7 cellular contexts compared by ENCODE assay signal in genomic region chr3:29942297-29942696, GRCh38.
"Had no signal": no experiment of that assay in that cellular context is flagged by ENCODE, and none has a peak within 500 bp of the region (broad histone marks: within the 10 kb centered on the region; RNA-seq: fewer than 3 reads in every experiment).

No MANE protein-coding gene starts in this region.

- H3K27me3 Mint-ChIP-seq: IgD-negative memory B cell had no signal

- H3K36me3 Mint-ChIP-seq: IgD-negative memory B cell had no signal

- H3K27ac ChIP-seq: GM23248 had no signal

- H3K9me3 ChIP-seq: HAP-1 had no signal

- H3K9ac ChIP-seq: GM23248 had no signal

- H3K9me3 Mint-ChIP-seq: IgD-negative memory B cell had no signal

- H2AFZ ChIP-seq: GM23248 had no signal

- H3K4me3 Mint-ChIP-seq: IgD-negative memory B cell had no signal

- H3K4me3 ChIP-seq: GM23248, HAP-1 had no signal

- H3K27ac Mint-ChIP-seq: IgD-negative memory B cell had no signal

- DNase-seq: GM23248, GOT3, H7, KBM-7 had no signal

- H3K36me3 ChIP-seq: HAP-1 had no signal

- ATAC-seq: HCT116 had no signal
